Comparison of ENCODE assay signal across 1 cellular context in genomic region chr17:81522491-81523125, GRCh38.
TF ChIP-seq lines count a peak whose summit lies in the region.

No MANE protein-coding gene starts in this region.

TF ChIP-seq in HepG2, 621 proteins besides CTCF, POLR2A, EP300 and RAD21:
- 0 out of 2 replicates have a peak, but pooled peaks have one; percentile 49 for TF ChIP-seq ZNF280D (CRISPR knock-in tag; IDR thresholded peaks at IDR 0.05)
- TF ChIP-seq E2F1 (CRISPR knock-in tag; IDR thresholded peaks at IDR 0.05), result no peak
- TF ChIP-seq NFATC3 (CRISPR knock-in tag; IDR thresholded peaks at IDR 0.05), result 0 out of 2 replicates have a peak, but pooled peaks have one; percentile 24
- peak; percentile 48 for TF ChIP-seq ZMYM3 (CRISPR knock-in tag; IDR thresholded peaks at IDR 0.05)
- TF ChIP-seq MEIS1 (CRISPR knock-in tag; IDR thresholded peaks at IDR 0.05; ENCODE audit: borderline replicate concordance), result 0 out of 2 replicates have a peak, but pooled peaks have one; percentile 9
- TF ChIP-seq HMGXB4 (CRISPR knock-in tag; IDR thresholded peaks at IDR 0.05; ENCODE audit: borderline replicate concordance in 1 of 2, low read depth in 1 of 2), result 0 out of 4 replicates have a peak, but pooled peaks of 1 of the 2 experiments have one; percentile 1
